Comparison of ENCODE assay signal across 22 cellular contexts in genomic region chr1:178127482-178127881, GRCh38. TPM values are rescaled to one million over a fixed set of nuclear protein-coding genes. Genes with fewer than 3 reads are reported as not detected.
DNase-seq lines count a peak whose midpoint lies in the region; ATAC-seq and TF ChIP-seq lines count a peak whose summit lies in the region.
"Had no signal": no experiment of that assay in that cellular context is flagged by ENCODE, and none has a peak within 500 bp of the region (broad histone marks: within the 10 kb centered on the region; RNA-seq: fewer than 3 reads in every experiment).

No MANE protein-coding gene starts in this region.

- H3K9me3 Mint-ChIP-seq in MCF 10A (ENCODE audit: unreplicated experiment) = no peaks in the 10 kb centered on the region
- H3K9me3 Mint-ChIP-seq: activated naive CD4-positive, alpha-beta T cell treated with anti-CD3 and anti-CD28 coated beads, Interleukin-2, amount 50 U/mL, for 24 hours; activated T-cell treated with anti-CD3 and anti-CD28 coated beads, Interleukin-2, amount 50 U/mL, for 72 hours; IgD-negative memory B cell; stimulated activated naive B cell treated with anti-CD40 and anti-IgM and Interleukin-4, amounts not matched to agents 10 μg/mL and 1 μg/mL and 100 μg/mL, for 72 hours had no signal

- H3K4me1 ChIP-seq in breast epithelium (no peaks in the 10 kb centered on the region), mammary epithelial cell (ENCODE audit: insufficient read depth, low read length) (peaks cover 49% of the 10 kb centered on the region), left lung (peaks cover 5 to 18% of the 10 kb centered on the region in 2 donors)
- H3K4me1 ChIP-seq: gastrocnemius medialis had no signal

- H3K27me3 ChIP-seq in breast epithelium (no peaks in the 10 kb centered on the region), mammary epithelial cell (ENCODE audit: insufficient read depth, low read length) (no peaks in the 10 kb centered on the region), left lung (no peaks in the 10 kb centered on the region)
- H3K27me3 ChIP-seq: BLaER1 treated with 17β-estradiol and CSF1 and Interleukin-3, amounts not matched to agents 10 nM and 100 nM; gastrocnemius medialis; tibial artery had no signal

- BruUV-seq in MCF 10A (replicated peaks; lab: Mats Ljungman, UMichigan) = no TSS peak
- BruUV-seq in mammary epithelial cell (replicated peaks; lab: Mats Ljungman, UMichigan) = no TSS peak

- H3K27ac ChIP-seq in breast epithelium = peak overlapping the region in 1 of 2 donors; percentile 30
- peak overlapping the region; percentile 99 for H3K27ac ChIP-seq in mammary epithelial cell (ENCODE audit: insufficient read depth, low read depth, low read length)
- peak overlapping the region; percentile 58 to 67 for H3K27ac ChIP-seq in left lung
- H3K27ac ChIP-seq: 22Rv1, HL-60 had no signal

- no peak overlapping the region for H2AFZ ChIP-seq in mammary epithelial cell (ENCODE audit: low read depth, low read length)

- no peaks in the 10 kb centered on the region for H3K27me3 Mint-ChIP-seq in MCF 10A (ENCODE audit: insufficient read depth, unreplicated experiment)

- peak overlapping the region; percentile 68 for H3K9ac ChIP-seq in mammary epithelial cell (ENCODE audit: insufficient read depth, low read length)

- H3K9me3 ChIP-seq in breast epithelium = no peaks in the 10 kb centered on the region
- H3K9me3 ChIP-seq in mammary epithelial cell (replicated peaks; ENCODE audit: insufficient read depth, low read length) = no peaks in the 10 kb centered on the region
- H3K9me3 ChIP-seq in left lung = no peaks in the 10 kb centered on the region
- H3K9me3 ChIP-seq: BLaER1 treated with 17β-estradiol and CSF1 and Interleukin-3, amounts not matched to agents 10 nM and 100 nM; gastrocnemius medialis; mucosa of descending colon; tibial artery had no signal

- DNase-seq in MCF 10A (ENCODE audit: unreplicated experiment) = no peak
- DNase-seq in breast epithelium (ENCODE audit: low spot score in 2 of 2) = no peak
- DNase-seq in mammary epithelial cell = no peak
- no peak for DNase-seq in left lung
- no peak for DNase-seq in NCI-H524 (lab: John Stamatoyannopoulos, UW)
- no peak for DNase-seq in NCI-H2107 treated with DMSO at 0.1 percent for 48 hours (lab: John Stamatoyannopoulos, UW; ENCODE audit: unreplicated experiment)
- DNase-seq in GM19240 (ENCODE audit: insufficient read length, low spot score) = no peak
- DNase-seq: activated T-cell treated with anti-CD3 and anti-CD28 coated beads, Interleukin-2, amount 50 U/mL, for 72 hours; DMS 273 treated with DMSO at 0.1 percent for 48 hours; gastrocnemius medialis; left colon; MM.1S; mucosa of descending colon; NCI-H187; stimulated activated naive B cell treated with anti-CD40 and anti-IgM and Interleukin-4, amounts not matched to agents 10 μg/mL and 1 μg/mL and 100 μg/mL, for 72 hours; tibial artery had no signal

- H3K4me2 ChIP-seq in mammary epithelial cell (ENCODE audit: insufficient read depth, low read depth, low read length) = peak overlapping the region; percentile 75

- H3K4me1 Mint-ChIP-seq in MCF 10A (ENCODE audit: insufficient read depth, unreplicated experiment) = peaks cover 42% of the 10 kb centered on the region
- H3K4me1 Mint-ChIP-seq: activated naive CD4-positive, alpha-beta T cell treated with anti-CD3 and anti-CD28 coated beads, Interleukin-2, amount 50 U/mL, for 24 hours; IgD-negative memory B cell; stimulated activated naive B cell treated with anti-CD40 and anti-IgM and Interleukin-4, amounts not matched to agents 10 μg/mL and 1 μg/mL and 100 μg/mL, for 72 hours had no signal

- CTCF ChIA-PET in MCF 10A (lab: Yijun Ruan, JAX) = interaction anchor here (0.7 to 3.3 kb wide), 3 partner anchors 33 to 776 kb away, joined by 3 to 12 read pairs (median 3); partner anchors contain the start of gene RASAL2
- CTCF ChIA-PET in mammary epithelial cell (lab: Charles Lee; ENCODE audit: low non-redundant PET) = no interaction called here

- H3K36me3 ChIP-seq in breast epithelium (no peaks in the 10 kb centered on the region), mammary epithelial cell (ENCODE audit: insufficient read depth, low read length) (peaks cover 2% of the 10 kb centered on the region), left lung (no peaks in the 10 kb centered on the region)
- H3K36me3 ChIP-seq: BLaER1 treated with 17β-estradiol and CSF1 and Interleukin-3, amounts not matched to agents 10 nM and 100 nM; gastrocnemius medialis; tibial artery had no signal

- no peaks in the 10 kb centered on the region for H4K20me1 ChIP-seq in mammary epithelial cell (ENCODE audit: insufficient read depth, low read length)
- H4K20me1 ChIP-seq: BLaER1 treated with 17β-estradiol and CSF1 and Interleukin-3, amounts not matched to agents 10 nM and 100 nM had no signal

- no peaks in the 10 kb centered on the region for H3K36me3 Mint-ChIP-seq in MCF 10A (ENCODE audit: insufficient read depth, unreplicated experiment)
- H3K36me3 Mint-ChIP-seq: activated naive CD4-positive, alpha-beta T cell treated with anti-CD3 and anti-CD28 coated beads, Interleukin-2, amount 50 U/mL, for 24 hours; IgD-negative memory B cell; stimulated activated naive B cell treated with anti-CD40 and anti-IgM and Interleukin-4, amounts not matched to agents 10 μg/mL and 1 μg/mL and 100 μg/mL, for 72 hours had no signal

- peak overlapping the region; percentile 96 for H3K27ac Mint-ChIP-seq in MCF 10A (ENCODE audit: low read depth, unreplicated experiment)
- H3K27ac Mint-ChIP-seq: activated naive CD4-positive, alpha-beta T cell treated with anti-CD3 and anti-CD28 coated beads, Interleukin-2, amount 50 U/mL, for 24 hours; activated T-cell treated with anti-CD3 and anti-CD28 coated beads, Interleukin-2, amount 50 U/mL, for 72 hours; IgD-negative memory B cell; stimulated activated naive B cell treated with anti-CD40 and anti-IgM and Interleukin-4, amounts not matched to agents 10 μg/mL and 1 μg/mL and 100 μg/mL, for 72 hours had no signal

- no peak overlapping the region for H3K4me3 ChIP-seq in breast epithelium
- peak overlapping the region; percentile 4 to 50 (median 4) for H3K4me3 ChIP-seq in mammary epithelial cell (replicated peaks in 1 of 3; ENCODE audit: insufficient read depth in 1 of 3, low read depth in 2 of 3, low read length in 3 of 3)
- H3K4me3 ChIP-seq in left lung = no peak overlapping the region
- H3K4me3 ChIP-seq: BLaER1 treated with 17β-estradiol and CSF1 and Interleukin-3, amounts not matched to agents 10 nM and 100 nM; gastrocnemius medialis; mucosa of descending colon; tibial artery had no signal

- ATAC-seq in left lung (no peak), GM21619 (IDR thresholded peaks at IDR 0.05; ENCODE audit: unreplicated experiment) (no peak)
- ATAC-seq: gastrocnemius medialis had no signal

- H3K4me3 Mint-ChIP-seq in MCF 10A (ENCODE audit: unreplicated experiment) = peak overlapping the region; percentile 60
- H3K4me3 Mint-ChIP-seq: activated naive CD4-positive, alpha-beta T cell treated with anti-CD3 and anti-CD28 coated beads, Interleukin-2, amount 50 U/mL, for 24 hours; activated T-cell treated with anti-CD3 and anti-CD28 coated beads, Interleukin-2, amount 50 U/mL, for 72 hours; IgD-negative memory B cell; stimulated activated naive B cell treated with anti-CD40 and anti-IgM and Interleukin-4, amounts not matched to agents 10 μg/mL and 1 μg/mL and 100 μg/mL, for 72 hours had no signal

- dilution Hi-C loops in mammary epithelial cell (cut with HindIII; ENCODE audit: low sequenced_read_pairs) = no loop called here

- POLR2A ChIA-PET in MCF 10A (lab: Yijun Ruan, JAX) = interaction anchor here (0.8 to 6.9 kb wide), 5 partner anchors 10 to 67 kb away, joined by 3 to 93 read pairs (median 4); partner anchors contain the start of gene RASAL2

- TF ChIP-seq CTCF in MCF 10A (IDR thresholded peaks at IDR 0.05; ENCODE audit: unreplicated experiment) = no peak
- no peak for TF ChIP-seq CTCF in breast epithelium (IDR thresholded peaks at IDR 0.05)
- TF ChIP-seq CTCF in mammary epithelial cell (conservative IDR thresholded peaks at IDR 0.05 in 1 of 2, IDR thresholded peaks at IDR 0.05 in 1 of 2; ENCODE audit: extremely low read depth in 1 of 2, insufficient read depth in 1 of 2, low read depth in 1 of 2, low read length in 2 of 2) = peak in 1 of 2 donors; percentile 28
- TF ChIP-seq CTCF in left lung (IDR thresholded peaks at IDR 0.05) = no peak

- in situ Hi-C loops in mammary epithelial cell (cut with MboI; ENCODE audit: low sequenced_read_pairs in 2 of 2) = no loop called here

- peaks cover 81% of the 10 kb centered on the region for H3K79me2 ChIP-seq in mammary epithelial cell (ENCODE audit: insufficient read depth, low read length)

- no peak for TF ChIP-seq POLR2A in breast epithelium (IDR thresholded peaks at IDR 0.05)

- intact Hi-C loops in MCF 10A (cut with micrococcal nuclease) = loop anchor here (5.0 kb wide), 1 partner anchor 75 kb away; no protein-coding TSS in a partner anchor
- intact Hi-C loops in breast epithelium (cut with DNase I; ENCODE audit: low total_unique reads) = no loop called here
- intact Hi-C loops in mammary epithelial cell (cut with micrococcal nuclease) = loop anchor here (2.0 to 5.0 kb wide), 2 partner anchors 39 to 110 kb away; no protein-coding TSS in a partner anchor
- intact Hi-C loops in left lung (cut with DNase I) = no loop called here

RNA-seq across cellular contexts. Expression of gene RASAL2, which starts 33.6 kb away (rescaled TPM):
- total RNA-seq in MCF 10A (2022) (56.9 and 62.4 TPM in 2 replicates), breast epithelium (10 to 100 TPM; 28.5 to 41.0 (median 40.5) TPM), mammary epithelial cell (10 to 100 TPM; 45.3 to 53.7 TPM), left lung (10 to 100 TPM; 27.5 to 30.2 TPM)
- 34.0 TPM for polyA plus RNA-seq in mammary epithelial cell
- polyA minus RNA-seq in mammary epithelial cell = 61.1 TPM

Comparison
In these comparisons a context has a peak if more than half of its experiments do, and no peak if none do; other contexts are left out.
1. H3K4me3 ChIP-seq: peak in mammary epithelial cell (3 of 3); none in breast epithelium (0 of 3) and left lung (0 of 2).
2. intact Hi-C loops: an anchor here in MCF 10A (5.0 kb wide) and mammary epithelial cell (2.0 to 5.0 kb wide); none called in breast epithelium and left lung.